Comparison of ENCODE assay signal across 1 cellular context in the genomic region with DNA sequence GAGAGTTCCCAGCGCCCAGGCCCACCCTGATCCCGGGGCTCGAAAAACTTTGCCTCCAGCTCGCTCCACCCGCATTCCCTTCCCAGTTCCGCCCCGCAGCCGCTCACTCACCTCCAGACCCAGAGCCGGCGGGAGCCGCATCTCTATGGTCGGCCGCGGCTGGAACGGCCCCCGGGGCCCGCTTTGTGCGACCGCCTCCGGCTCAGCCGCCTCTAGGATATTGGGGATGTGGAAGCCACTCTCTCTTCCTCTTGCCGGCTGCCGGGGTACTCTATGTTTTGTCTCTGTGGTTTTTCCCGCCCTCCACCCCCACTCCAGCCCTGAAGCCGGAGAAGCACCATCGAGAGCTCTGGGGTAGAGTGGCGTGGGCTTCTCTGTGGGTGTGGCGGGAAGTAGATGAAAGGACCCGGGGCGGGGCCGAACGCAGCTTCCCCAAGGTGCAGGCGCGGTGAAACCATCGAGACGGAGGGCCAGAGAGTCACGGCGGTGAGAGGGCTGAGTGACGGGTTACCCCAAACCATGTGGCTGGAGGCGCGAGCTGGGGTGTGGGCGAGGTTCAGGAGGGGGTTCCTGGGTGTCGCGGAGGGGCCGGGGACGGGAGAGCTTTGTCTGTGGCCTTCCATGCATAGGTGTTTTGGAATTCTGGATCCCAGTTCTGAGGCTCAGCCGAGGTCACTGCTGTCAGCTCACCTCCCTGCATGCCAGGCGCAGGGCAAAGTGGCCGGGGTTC.
A peak's percentile ranks its signal among the peaks of the same experiment; 100 is the strongest.
TF ChIP-seq lines count a peak whose summit lies in the region.

A gene with protein sequence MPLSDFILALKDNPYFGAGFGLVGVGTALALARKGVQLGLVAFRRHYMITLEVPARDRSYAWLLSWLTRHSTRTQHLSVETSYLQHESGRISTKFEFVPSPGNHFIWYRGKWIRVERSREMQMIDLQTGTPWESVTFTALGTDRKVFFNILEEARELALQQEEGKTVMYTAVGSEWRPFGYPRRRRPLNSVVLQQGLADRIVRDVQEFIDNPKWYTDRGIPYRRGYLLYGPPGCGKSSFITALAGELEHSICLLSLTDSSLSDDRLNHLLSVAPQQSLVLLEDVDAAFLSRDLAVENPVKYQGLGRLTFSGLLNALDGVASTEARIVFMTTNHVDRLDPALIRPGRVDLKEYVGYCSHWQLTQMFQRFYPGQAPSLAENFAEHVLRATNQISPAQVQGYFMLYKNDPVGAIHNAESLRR (plus strand): TSS at position 426 of the 730 bp plus-strand sequence. CDS start 1,305 bp downstream, outside the sequence.
A gene with protein sequence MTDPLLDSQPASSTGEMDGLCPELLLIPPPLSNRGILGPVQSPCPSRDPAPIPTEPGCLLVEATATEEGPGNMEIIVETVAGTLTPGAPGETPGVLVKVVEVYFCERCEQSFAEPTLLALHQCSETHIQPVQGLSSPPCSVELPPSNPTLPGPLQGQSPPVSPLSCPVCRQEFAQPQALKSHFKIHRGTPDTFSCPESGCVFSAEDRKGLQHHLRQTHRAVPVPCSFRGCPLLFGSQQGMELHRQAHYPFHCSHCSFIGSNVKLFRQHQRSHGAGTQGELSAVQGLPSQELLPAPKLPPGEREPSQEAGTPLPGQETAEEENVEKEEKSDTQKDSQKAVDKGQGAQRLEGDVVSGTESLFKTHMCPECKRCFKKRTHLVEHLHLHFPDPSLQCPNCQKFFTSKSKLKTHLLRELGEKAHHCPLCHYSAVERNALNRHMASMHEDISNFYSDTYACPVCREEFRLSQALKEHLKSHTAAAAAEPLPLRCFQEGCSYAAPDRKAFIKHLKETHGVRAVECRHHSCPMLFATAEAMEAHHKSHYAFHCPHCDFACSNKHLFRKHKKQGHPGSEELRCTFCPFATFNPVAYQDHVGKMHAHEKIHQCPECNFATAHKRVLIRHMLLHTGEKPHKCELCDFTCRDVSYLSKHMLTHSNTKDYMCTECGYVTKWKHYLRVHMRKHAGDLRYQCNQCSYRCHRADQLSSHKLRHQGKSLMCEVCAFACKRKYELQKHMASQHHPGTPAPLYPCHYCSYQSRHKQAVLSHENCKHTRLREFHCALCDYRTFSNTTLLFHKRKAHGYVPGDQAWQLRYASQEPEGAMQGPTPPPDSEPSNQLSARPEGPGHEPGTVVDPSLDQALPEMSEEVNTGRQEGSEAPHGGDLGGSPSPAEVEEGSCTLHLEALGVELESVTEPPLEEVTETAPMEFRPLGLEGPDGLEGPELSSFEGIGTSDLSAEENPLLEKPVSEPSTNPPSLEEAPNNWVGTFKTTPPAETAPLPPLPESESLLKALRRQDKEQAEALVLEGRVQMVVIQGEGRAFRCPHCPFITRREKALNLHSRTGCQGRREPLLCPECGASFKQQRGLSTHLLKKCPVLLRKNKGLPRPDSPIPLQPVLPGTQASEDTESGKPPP (N-terminal part only) (minus strand): TSS at position 366 of the 730 bp plus-strand sequence. CDS start 3,194 bp downstream, outside the sequence.

TF ChIP-seq in endothelial cell of umbilical vein, 7 proteins besides CTCF, POLR2A, EP300 and RAD21:
- TF ChIP-seq EZH2 (IDR thresholded peaks at IDR 0.05; ENCODE audit: borderline replicate concordance, low read depth, low read length, severe bottlenecking), result no peak
- no peak for TF ChIP-seq JUN (IDR thresholded peaks at IDR 0.05; ENCODE audit: borderline replicate concordance, insufficient read depth, insufficient read length, low read depth)
- no peak for TF ChIP-seq FOS (IDR thresholded peaks at IDR 0.05; ENCODE audit: borderline replicate concordance, insufficient read depth, low read length)
- TF ChIP-seq, protein P1, sequence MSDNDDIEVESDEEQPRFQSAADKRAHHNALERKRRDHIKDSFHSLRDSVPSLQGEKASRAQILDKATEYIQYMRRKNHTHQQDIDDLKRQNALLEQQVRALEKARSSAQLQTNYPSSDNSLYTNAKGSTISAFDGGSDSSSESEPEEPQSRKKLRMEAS (IDR thresholded peaks at IDR 0.05; ENCODE audit: insufficient read depth, insufficient read length), result no peak
- TF ChIP-seq MYC (IDR thresholded peaks at IDR 0.05; ENCODE audit: low read depth, low read length), result peak; percentile 87
- peak; percentile 58 for TF ChIP-seq POLR2AphosphoS5 (IDR thresholded peaks at IDR 0.05; ENCODE audit: insufficient read depth, low read depth, low read length)
- TF ChIP-seq GATA2 (IDR thresholded peaks at IDR 0.05; ENCODE audit: insufficient read depth, insufficient read length, low read depth, low read length), result no peak
